In the genomic region with DNA sequence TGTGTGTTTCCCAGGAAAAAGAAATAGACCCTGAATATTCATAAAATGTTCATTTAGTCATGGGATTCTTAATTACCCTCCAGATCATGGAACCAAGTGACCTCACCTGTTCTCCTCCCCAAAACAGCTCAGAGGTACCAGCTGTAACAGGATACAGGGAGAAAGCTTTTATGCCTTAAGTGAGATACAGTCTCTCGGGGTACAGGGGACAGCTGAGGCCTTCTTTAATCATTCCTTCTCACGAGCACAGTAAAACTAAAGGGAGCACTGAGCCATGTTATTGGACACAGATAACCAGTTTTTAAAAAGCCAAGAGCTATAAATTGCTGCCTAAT, we compare ENCODE assay signal across 10 cellular contexts. TPM values are rescaled to one million over a fixed set of nuclear protein-coding genes. Genes with fewer than 3 reads are reported as not detected.
DNase-seq lines count a peak whose midpoint lies in the region; ATAC-seq and TF ChIP-seq lines count a peak whose summit lies in the region.
"Had no signal": no experiment of that assay in that cellular context is flagged by ENCODE, and none has a peak within 500 bp of the region (broad histone marks: within the 10 kb centered on the region; RNA-seq: fewer than 3 reads in every experiment).

No MANE protein-coding gene starts in this region.

- H3K9me3 Mint-ChIP-seq in stimulated activated naive CD8-positive, alpha-beta T cell treated with anti-CD3 and anti-CD28 coated beads, Interleukin-15, amount 100 ng/mL, for 72 hours, result no peaks in the 10 kb centered on the region
- H3K9me3 Mint-ChIP-seq in T-cell, result no peaks in the 10 kb centered on the region

- H3K27me3 Mint-ChIP-seq in stimulated activated naive CD8-positive, alpha-beta T cell treated with anti-CD3 and anti-CD28 coated beads, Interleukin-15, amount 100 ng/mL, for 72 hours, result no peaks in the 10 kb centered on the region
- no peaks in the 10 kb centered on the region for H3K27me3 Mint-ChIP-seq in T-cell

- no peak for TF ChIP-seq CTCF in thoracic aorta (IDR thresholded peaks at IDR 0.05)

- no peak for DNase-seq in stimulated activated naive CD8-positive, alpha-beta T cell treated with anti-CD3 and anti-CD28 coated beads, Interleukin-15, Interleukin-2, amounts not matched to agents 100 U/mL and 50 U/mL, for 24 hours
- no peak for DNase-seq in stimulated activated naive CD8-positive, alpha-beta T cell treated with anti-CD3 and anti-CD28 coated beads, Interleukin-15, amount 100 ng/mL, for 72 hours
- DNase-seq in T-cell (no peak), thoracic aorta (ENCODE audit: low spot score) (no peak), posterior vena cava (ENCODE audit: low spot score) (no peak), sciatic nerve (ENCODE audit: low spot score) (no peak), NCI-H1694 (lab: John Stamatoyannopoulos, UW) (no peak)
- DNase-seq: DND-41 had no signal

- peak overlapping the region; percentile 9 for H3K4me3 ChIP-seq in thoracic aorta
- H3K4me3 ChIP-seq: SK-N-MC had no signal

- H3K4me1 ChIP-seq in thoracic aorta (ENCODE audit: control insufficient read depth in 1 of 2, low read depth in 2 of 2), result peaks cover 14 to 22% of the 10 kb centered on the region in 2 donors

- H3K36me3 ChIP-seq in thoracic aorta, result no peaks in the 10 kb centered on the region

- H3K36me3 Mint-ChIP-seq in T-cell, result peaks cover 23% of the 10 kb centered on the region

- no peak overlapping the region for H3K4me3 Mint-ChIP-seq in stimulated activated naive CD8-positive, alpha-beta T cell treated with anti-CD3 and anti-CD28 coated beads, Interleukin-15, amount 100 ng/mL, for 72 hours
- H3K4me3 Mint-ChIP-seq in T-cell, result peak overlapping the region; percentile 44 to 60 (median 48)

- peak; percentile 9 for ATAC-seq in stimulated activated naive CD8-positive, alpha-beta T cell treated with anti-CD3 and anti-CD28 coated beads, Interleukin-15, Interleukin-2, amounts not matched to agents 100 U/mL and 50 U/mL, for 24 hours
- no peak for ATAC-seq in stimulated activated naive CD8-positive, alpha-beta T cell treated with anti-CD3 and anti-CD28 coated beads, Interleukin-15, amount 100 ng/mL, for 72 hours
- ATAC-seq in HG02885 (IDR thresholded peaks at IDR 0.05; ENCODE audit: poor library complexity, unreplicated experiment) (peak; percentile 42), T-cell (replicated peaks in 1 of 4) (peak in 3 of 4 experiments; percentile 24 to 50 (median 37)), thoracic aorta (ENCODE audit: insufficient number of reproducible peaks, low FRiP score, low read depth) (no peak), sciatic nerve (no peak)

- H3K27ac ChIP-seq in thoracic aorta, result peak overlapping the region in 1 of 2 donors; percentile 45
- H3K27ac ChIP-seq: SK-N-MC had no signal

- intact Hi-C loops in posterior vena cava (cut with DNase I) (no loop called here), sciatic nerve (cut with DNase I) (no loop called here)

- no peak overlapping the region for H3K27ac Mint-ChIP-seq in stimulated activated naive CD8-positive, alpha-beta T cell treated with anti-CD3 and anti-CD28 coated beads, Interleukin-15, amount 100 ng/mL, for 72 hours
- peak overlapping the region; percentile 70 to 71 for H3K27ac Mint-ChIP-seq in T-cell

- no peaks in the 10 kb centered on the region for H3K27me3 ChIP-seq in thoracic aorta (replicated peaks; ENCODE audit: insufficient read depth)

- H3K9me3 ChIP-seq in thoracic aorta, result no peaks in the 10 kb centered on the region

- POLR2A ChIA-PET in T-cell (lab: Charles Lee), result no interaction called here

- CTCF ChIA-PET in T-cell (lab: Charles Lee), result interaction anchor here in 1 of 2 donors (0.6 kb wide), 1 partner anchor 38 kb away, joined by 3 read pairs; no protein-coding TSS in a partner anchor

- no peaks in the 10 kb centered on the region for H3K4me1 Mint-ChIP-seq in stimulated activated naive CD8-positive, alpha-beta T cell treated with anti-CD3 and anti-CD28 coated beads, Interleukin-15, amount 100 ng/mL, for 72 hours
- H3K4me1 Mint-ChIP-seq in T-cell, result peaks cover 36 to 79% (median 42%) of the 10 kb centered on the region in 3 donors

RNA-seq across cellular contexts. Expression of a gene that starts 16.6 kb away (rescaled TPM):
- total RNA-seq in T-cell (10 to 100 TPM; 47.2 to 93.9 (median 58.0) TPM), thoracic aorta (10 to 100 TPM; 20.4 to 53.3 TPM), posterior vena cava (10 to 100 TPM; 20.8 to 39.2 TPM), sciatic nerve (17.7 TPM)

Comparison
In these comparisons a context has a peak if more than half of its experiments do, and no peak if none do; other contexts are left out.
1. ATAC-seq: peak in stimulated activated naive CD8-positive, alpha-beta T cell treated with anti-CD3 and anti-CD28 coated beads, Interleukin-15, Interleukin-2, amounts not matched to agents 100 U/mL and 50 U/mL, for 24 hours (single experiment), HG02885 (single experiment) and T-cell (3 of 4); none in stimulated activated naive CD8-positive, alpha-beta T cell treated with anti-CD3 and anti-CD28 coated beads, Interleukin-15, amount 100 ng/mL, for 72 hours (single experiment), thoracic aorta (single experiment) and sciatic nerve (single experiment).
2. H3K27ac Mint-ChIP-seq: peak in T-cell (2 of 2); none in stimulated activated naive CD8-positive, alpha-beta T cell treated with anti-CD3 and anti-CD28 coated beads, Interleukin-15, amount 100 ng/mL, for 72 hours (0 of 2).
3. H3K4me3 Mint-ChIP-seq: peak in T-cell (3 of 3); none in stimulated activated naive CD8-positive, alpha-beta T cell treated with anti-CD3 and anti-CD28 coated beads, Interleukin-15, amount 100 ng/mL, for 72 hours (0 of 2).